Comparison of ENCODE assay signal across 14 cellular contexts in the genomic region with DNA sequence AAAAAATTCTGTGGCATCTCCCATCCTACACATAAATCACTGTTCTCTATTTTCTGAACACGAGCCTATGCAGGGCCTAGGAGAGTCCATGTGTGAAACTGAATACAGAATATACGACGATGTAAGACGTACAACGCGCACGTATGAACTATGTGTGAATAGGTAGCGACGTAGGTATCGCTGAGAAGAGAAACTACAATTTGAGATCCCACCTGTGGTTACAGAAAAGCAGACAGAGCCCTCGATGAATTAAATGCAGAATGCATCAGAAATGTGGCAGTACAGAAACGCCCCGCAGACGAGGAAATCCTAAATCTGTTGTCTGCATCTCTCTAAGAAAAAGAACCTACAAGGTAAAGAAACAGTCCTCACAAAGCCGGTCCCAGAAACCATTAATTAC. TPM values are rescaled to one million over a fixed set of nuclear protein-coding genes. Genes with fewer than 3 reads are reported as not detected.
A peak's percentile ranks its signal among the peaks of the same experiment; 100 is the strongest.
DNase-seq lines count a peak whose midpoint lies in the region; ATAC-seq and TF ChIP-seq lines count a peak whose summit lies in the region.
"Had no signal": no experiment of that assay in that cellular context is flagged by ENCODE, and none has a peak within 500 bp of the region (broad histone marks: within the 10 kb centered on the region; RNA-seq: fewer than 3 reads in every experiment).

No MANE protein-coding gene starts in this region.

- peaks cover 53% of the 10 kb centered on the region for H3K4me1 Mint-ChIP-seq in activated T-helper 17 cell treated with anti-CD3 and anti-CD28 coated beads, Interleukin-2, amount 50 U/mL, for 72 hours

- intact Hi-C loops in transverse colon (cut with DNase I; ENCODE audit: low total_unique reads) (no loop called here), sciatic nerve (cut with DNase I) (loop anchor here (10.0 kb wide), 1 partner anchor 1815 kb away; no protein-coding TSS in a partner anchor)

- H3K18ac ChIP-seq in mesendoderm (ENCODE audit: low read length) = no peak overlapping the region

- H2BK5ac ChIP-seq in mesendoderm (ENCODE audit: low read length) = no peak overlapping the region

- no peak overlapping the region for H3K4me2 ChIP-seq in mesendoderm (ENCODE audit: low read length)

- H3K4me3 Mint-ChIP-seq in activated T-helper 17 cell treated with anti-CD3 and anti-CD28 coated beads, Interleukin-2, amount 50 U/mL, for 72 hours = peak overlapping the region; percentile 96

- peak overlapping the region; percentile 99 for H3K27ac Mint-ChIP-seq in activated T-helper 17 cell treated with anti-CD3 and anti-CD28 coated beads, Interleukin-2, amount 50 U/mL, for 72 hours

- H3K23ac ChIP-seq in mesendoderm (ENCODE audit: low read length) = no peak overlapping the region

- H4K8ac ChIP-seq in mesendoderm (ENCODE audit: low read depth, low read length) = no peak overlapping the region

- H3K27me3 ChIP-seq in mesendoderm (ENCODE audit: insufficient read depth, low read length, poor library complexity) (no peaks in the 10 kb centered on the region), transverse colon (peaks cover 22% of the 10 kb centered on the region)

- peaks cover 100% of the 10 kb centered on the region for H3K36me3 Mint-ChIP-seq in activated T-helper 17 cell treated with anti-CD3 and anti-CD28 coated beads, Interleukin-2, amount 50 U/mL, for 72 hours (ENCODE audit: low read depth)

- in situ Hi-C loops in transverse colon (cut with MboI; ENCODE audit: low pct_ligation_motif_present in 1 of 4, low pct_unique_long_range_greater_than_20kb in 1 of 4, low sequenced_read_pairs in 3 of 4) = loop anchor here in 3 of 4 donors (25.0 kb wide), 3 partner anchors 1097 to 1272 kb away; no protein-coding TSS in a partner anchor

- H3K36me3 ChIP-seq in mesendoderm (ENCODE audit: control insufficient read depth, insufficient read depth, low read length) = peaks cover 1% of the 10 kb centered on the region
- no peaks in the 10 kb centered on the region for H3K36me3 ChIP-seq in transverse colon

- no peaks in the 10 kb centered on the region for H3K27me3 Mint-ChIP-seq in activated T-helper 17 cell treated with anti-CD3 and anti-CD28 coated beads, Interleukin-2, amount 50 U/mL, for 72 hours

- no peak for TF ChIP-seq POLR2A in transverse colon (IDR thresholded peaks at IDR 0.05)

- H3K56ac ChIP-seq in mesendoderm (ENCODE audit: low read length) = peak overlapping the region; percentile 57

- no peak overlapping the region for H3K4ac ChIP-seq in mesendoderm (ENCODE audit: low read depth, low read length)

- H3K9me3 Mint-ChIP-seq in activated T-helper 17 cell treated with anti-CD3 and anti-CD28 coated beads, Interleukin-2, amount 50 U/mL, for 72 hours = no peaks in the 10 kb centered on the region

- H4K5ac ChIP-seq in mesendoderm (ENCODE audit: low read length) = no peak overlapping the region

- H3K27ac ChIP-seq in mesendoderm (ENCODE audit: low read depth, low read length) (no peak overlapping the region), transverse colon (peak overlapping the region in 3 of 4 donors; percentile 17 to 68 (median 23))

- peaks cover 27% of the 10 kb centered on the region for H3K4me1 ChIP-seq in mesendoderm (ENCODE audit: control insufficient read depth, low read depth, low read length)
- H3K4me1 ChIP-seq in transverse colon = no peaks in the 10 kb centered on the region

- DNase-seq in activated T-cell treated with anti-CD3 and anti-CD28 coated beads, Interleukin-2, amount 50 U/mL, for 1 hour = peak; percentile 56
- no peak for DNase-seq in activated T-cell treated with anti-CD3 and anti-CD28 coated beads for 4 hours
- DNase-seq in mesendoderm = no peak
- DNase-seq in transverse colon = no peak
- DNase-seq in sciatic nerve (ENCODE audit: low spot score) = no peak
- DNase-seq: activated gamma-delta T cell, DMS79, NCI-H226, retina had no signal

- H2AK5ac ChIP-seq in mesendoderm (ENCODE audit: low read length) = no peak overlapping the region

- no peak overlapping the region for H2BK120ac ChIP-seq in mesendoderm (ENCODE audit: low read depth, low read length)

- TF ChIP-seq EP300 in transverse colon (IDR thresholded peaks at IDR 0.05; ENCODE audit: low read depth) = no peak

- peaks cover 72% of the 10 kb centered on the region for H3K79me2 ChIP-seq in mesendoderm (ENCODE audit: control insufficient read depth, insufficient read depth, low read length)

- H3K9me3 ChIP-seq in transverse colon = no peaks in the 10 kb centered on the region

- WGBS in mesendoderm (ENCODE audit: extremely low coverage, insufficient coverage, low lambda C conversion rate) = no CpG with 5 or more reads among the region's 15 CpGs
- WGBS in transverse colon (ENCODE audit: low coverage in 1 of 2), 2 donors = 67 to 71% methylated on average over 15 of the region's 15 CpGs

- H3K9ac ChIP-seq in mesendoderm (ENCODE audit: low read length) = peak overlapping the region; percentile 17

- H3K4me3 ChIP-seq in mesendoderm (ENCODE audit: low read length) = no peak overlapping the region
- no peak overlapping the region for H3K4me3 ChIP-seq in transverse colon

- TF ChIP-seq CTCF in transverse colon (IDR thresholded peaks at IDR 0.05) = no peak

- peak; percentile 66 for ATAC-seq in activated T-helper 17 cell treated with anti-CD3 and anti-CD28 coated beads, Interleukin-2, amount 50 U/mL, for 72 hours (replicated peaks)
- no peak for ATAC-seq in sciatic nerve
- ATAC-seq in GM18519 (IDR thresholded peaks at IDR 0.05; ENCODE audit: low FRiP score, unreplicated experiment) = no peak
- ATAC-seq in GM18909 (IDR thresholded peaks at IDR 0.05; ENCODE audit: poor library complexity, unreplicated experiment) = no peak

- peaks cover 28% of the 10 kb centered on the region for H3K79me1 ChIP-seq in mesendoderm (ENCODE audit: low read length)

- no peak overlapping the region for H2BK15ac ChIP-seq in mesendoderm (replicated peaks; ENCODE audit: low read depth)

RNA-seq across cellular contexts. Expression of a gene that starts 12.7 kb away (rescaled TPM):
- 10 to 100 TPM; 51.4 to 52.9 TPM for total RNA-seq in activated T-helper 17 cell treated with anti-CD3 and anti-CD28 coated beads, Interleukin-2, amount 50 U/mL, for 72 hours
- polyA plus RNA-seq in mesendoderm (2013, experiment 1 of 2) = 2.8 TPM
- 2.5 TPM for polyA plus RNA-seq in mesendoderm (2013, experiment 2 of 2)
- total RNA-seq in transverse colon (1 to 10 TPM in 3 of 4 donors, under 1 TPM in 1; 0.37 to 4.8 (median 3.7) TPM), sciatic nerve (0.85 TPM)
- polyA plus RNA-seq: AG04450, fibroblast of lung had no signal

Comparison
In these comparisons a context has a peak if more than half of its experiments do, and no peak if none do; other contexts are left out.
1. RNA of a gene that starts 12.7 kb away (total RNA-seq): 51.4 to 52.9 TPM in activated T-helper 17 cell treated with anti-CD3 and anti-CD28 coated beads, Interleukin-2, amount 50 U/mL, for 72 hours; 0.37 to 4.8 TPM in transverse colon and 0.85 TPM in sciatic nerve (single experiment); every median in the first group is over 4 times any median in the second.